In the genomic region with DNA sequence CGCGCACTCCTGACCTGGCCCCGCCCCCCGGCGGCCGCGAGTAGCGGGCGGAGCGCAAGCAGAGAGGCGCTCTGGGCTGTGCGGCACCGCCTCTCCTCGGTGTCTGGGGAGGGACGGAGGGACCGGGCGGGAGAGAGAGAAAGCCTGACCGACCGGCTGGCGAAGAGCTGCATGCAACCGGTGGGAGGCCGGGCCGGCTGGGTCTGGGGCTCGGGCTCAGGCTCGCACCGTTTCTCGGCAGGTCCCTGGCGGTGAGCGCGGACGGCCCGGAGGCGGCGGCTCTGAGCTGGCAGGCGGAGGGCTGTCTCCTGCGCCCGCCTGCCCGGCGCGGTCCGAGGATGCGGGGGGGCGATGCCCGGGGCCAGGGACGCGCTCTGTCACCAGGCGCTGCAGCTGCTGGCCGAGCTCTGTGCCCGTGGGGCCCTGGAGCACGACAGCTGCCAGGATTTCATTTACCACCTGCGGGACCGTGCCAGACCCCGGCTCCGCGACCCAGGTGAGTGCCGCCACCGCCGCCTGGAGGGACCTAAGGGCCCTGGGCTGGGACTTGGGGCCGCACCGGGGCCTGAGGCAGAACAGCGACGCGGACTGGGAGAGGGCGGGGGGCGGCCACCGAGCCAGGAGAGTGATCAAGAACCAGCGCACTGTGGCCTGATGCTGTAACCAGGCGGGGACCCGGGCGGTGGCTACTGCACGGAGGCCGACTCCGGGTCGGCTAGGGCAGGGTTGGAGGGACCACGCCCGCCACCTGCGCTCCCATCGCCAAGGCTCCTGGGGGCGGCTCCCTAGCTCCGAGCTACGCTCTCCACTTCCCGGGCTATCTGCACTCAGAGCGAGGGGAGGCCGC, we compare ENCODE assay signal across 8 cellular contexts. TPM values are rescaled to one million over a fixed set of nuclear protein-coding genes. Genes with fewer than 3 reads are reported as not detected.
A peak's percentile ranks its signal among the peaks of the same experiment; 100 is the strongest.
DNase-seq lines count a peak whose midpoint lies in the region; ATAC-seq, FAIRE-seq and TF ChIP-seq lines count a peak whose summit lies in the region.

A gene with protein sequence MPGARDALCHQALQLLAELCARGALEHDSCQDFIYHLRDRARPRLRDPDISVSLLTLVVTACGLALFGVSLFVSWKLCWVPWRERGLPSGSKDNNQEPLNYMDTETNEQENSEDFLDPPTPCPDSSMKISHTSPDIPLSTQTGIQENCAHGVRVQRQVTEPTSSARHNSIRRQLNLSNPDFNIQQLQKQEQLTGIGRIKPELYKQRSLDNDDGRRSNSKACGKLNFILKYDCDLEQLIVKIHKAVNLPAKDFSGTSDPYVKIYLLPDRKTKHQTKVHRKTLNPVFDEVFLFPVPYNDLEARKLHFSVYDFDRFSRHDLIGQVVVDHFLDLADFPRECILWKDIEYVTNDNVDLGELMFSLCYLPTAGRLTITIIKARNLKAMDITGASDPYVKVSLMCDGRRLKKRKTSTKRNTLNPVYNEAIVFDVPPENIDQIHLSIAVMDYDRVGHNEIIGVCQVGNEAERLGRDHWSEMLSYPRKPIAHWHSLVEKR (plus strand): TSS at position 69 of the 847 bp plus-strand sequence. CDS start 283 bp downstream, at position 352.

- no peaks in the 10 kb centered on the region for H3K36me3 Mint-ChIP-seq in T-cell

- H3K9me3 ChIP-seq in endothelial cell of umbilical vein (replicated peaks; ENCODE audit: control insufficient read depth, insufficient read depth, low read length) (no peaks in the 10 kb centered on the region), thoracic aorta (no peaks in the 10 kb centered on the region)

- no peak for TF ChIP-seq POLR2A in endothelial cell of umbilical vein (IDR thresholded peaks at IDR 0.05; ENCODE audit: low read depth, low read length)

- H3K4ac ChIP-seq in mesendoderm (ENCODE audit: low read depth, low read length), result no peak within 1 kb of the TSS

- H3K4me3 ChIP-seq in endothelial cell of umbilical vein (replicated peaks in 1 of 3; ENCODE audit: insufficient read depth in 1 of 3, low read depth in 1 of 3, low read length in 3 of 3) (peak within 1 kb of the TSS; percentile 1 to 50 (median 43)), mesendoderm (ENCODE audit: low read length) (peak within 1 kb of the TSS; percentile 29), thoracic aorta (peak within 1 kb of the TSS; percentile 70)

- H3K79me1 ChIP-seq in mesendoderm (ENCODE audit: low read length), result no peaks in the 10 kb centered on the region

- peak within 1 kb of the TSS; percentile 29 for H2AFZ ChIP-seq in endothelial cell of umbilical vein (ENCODE audit: low read depth, low read length)

- peak within 1 kb of the TSS; percentile 64 for H3K56ac ChIP-seq in mesendoderm (ENCODE audit: low read length)

- no CpG with 5 or more reads among the region's 84 CpGs for WGBS in mesendoderm (ENCODE audit: extremely low coverage, insufficient coverage, low lambda C conversion rate)

- H3K4me1 ChIP-seq in endothelial cell of umbilical vein (ENCODE audit: control insufficient read depth, extremely low read depth, insufficient read depth, low read length) (peaks cover 6% of the 10 kb centered on the region), mesendoderm (ENCODE audit: control insufficient read depth, low read depth, low read length) (no peaks in the 10 kb centered on the region), thoracic aorta (ENCODE audit: control insufficient read depth in 1 of 2, low read depth in 2 of 2) (peaks cover 5 to 14% of the 10 kb centered on the region in 2 donors)

- H3K23ac ChIP-seq in mesendoderm (ENCODE audit: low read length), result no peak within 1 kb of the TSS

- no peak within 1 kb of the TSS for H2BK15ac ChIP-seq in mesendoderm (replicated peaks; ENCODE audit: low read depth)

- H2BK120ac ChIP-seq in mesendoderm (ENCODE audit: low read depth, low read length), result no peak within 1 kb of the TSS

- no peak within 1 kb of the TSS for H3K18ac ChIP-seq in mesendoderm (ENCODE audit: low read length)

- TF ChIP-seq CTCF in GM10266 (IDR thresholded peaks at IDR 0.05; ENCODE audit: control insufficient read depth, insufficient read depth, low read depth, missing control alignments) (no peak), endothelial cell of umbilical vein (IDR thresholded peaks at IDR 0.05; ENCODE audit: extremely low read depth in 1 of 2, insufficient read depth in 1 of 2, low read depth in 1 of 2, low read length in 2 of 2) (no peak), thoracic aorta (IDR thresholded peaks at IDR 0.05) (no peak)

- H3K36me3 ChIP-seq in endothelial cell of umbilical vein (ENCODE audit: control insufficient read depth in 2 of 2, extremely low read depth in 1 of 2, insufficient read depth in 2 of 2, low read length in 2 of 2) (no peaks in the 10 kb centered on the region), mesendoderm (ENCODE audit: control insufficient read depth, insufficient read depth, low read length) (no peaks in the 10 kb centered on the region), thoracic aorta (no peaks in the 10 kb centered on the region)

- POLR2A ChIA-PET in T-cell (lab: Charles Lee), result interaction anchor here in 1 of 2 donors (0.6 kb wide), 1 partner anchor 9 kb away, joined by 3 read pairs; no protein-coding TSS in a partner anchor
- POLR2A ChIA-PET in endothelial cell of umbilical vein (lab: Charles Lee), result no interaction called here

- DNase-seq in GM10266 (ENCODE audit: extremely low spot score), result peak; percentile 55
- DNase-seq in T-cell, result no peak
- peak; percentile 42 for DNase-seq in endothelial cell of umbilical vein (ENCODE audit: low read depth, low spot score)
- peak; percentile 78 for DNase-seq in mesendoderm
- no peak for DNase-seq in thoracic aorta (ENCODE audit: low spot score)
- no peak for DNase-seq in NCI-H128 (lab: John Stamatoyannopoulos, UW; ENCODE audit: unreplicated experiment)

- no peaks in the 10 kb centered on the region for H3K9me1 ChIP-seq in endothelial cell of umbilical vein (replicated peaks; ENCODE audit: control insufficient read depth, extremely low read depth, insufficient read depth, low read length)

- peak within 1 kb of the TSS in 2 of 3 donors; percentile 39 to 63 for H3K4me3 Mint-ChIP-seq in T-cell

- dilution Hi-C loops in endothelial cell of umbilical vein (cut with MboI; ENCODE audit: extremely low pct_ligation_motif_present, low sequenced_read_pairs), result no loop called here

- no peak within 1 kb of the TSS for H3K27ac Mint-ChIP-seq in T-cell

- ATAC-seq in HG02642 (IDR thresholded peaks at IDR 0.05; ENCODE audit: poor library complexity, unreplicated experiment) (peak; percentile 80), T-cell (replicated peaks in 1 of 4) (peak in 1 of 4 experiments; percentile 41), thoracic aorta (ENCODE audit: insufficient number of reproducible peaks, low FRiP score, low read depth) (no peak), GM21447 (IDR thresholded peaks at IDR 0.05; ENCODE audit: unreplicated experiment) (no peak)

- no peak within 1 kb of the TSS for H3K27ac ChIP-seq in endothelial cell of umbilical vein (ENCODE audit: insufficient read depth, low read depth, low read length)
- H3K27ac ChIP-seq in mesendoderm (ENCODE audit: low read depth, low read length), result no peak within 1 kb of the TSS
- no peak within 1 kb of the TSS for H3K27ac ChIP-seq in thoracic aorta

- intact Hi-C loops in endothelial cell of umbilical vein (cut with micrococcal nuclease), result no loop called here

- peaks cover 21 to 46% of the 10 kb centered on the region in 2 experiments for H3K27me3 ChIP-seq in endothelial cell of umbilical vein (ENCODE audit: control insufficient read depth in 2 of 2, insufficient read depth in 2 of 2, low read length in 2 of 2)
- H3K27me3 ChIP-seq in mesendoderm (ENCODE audit: insufficient read depth, low read length, poor library complexity), result peaks cover 12% of the 10 kb centered on the region
- no peaks in the 10 kb centered on the region for H3K27me3 ChIP-seq in thoracic aorta (replicated peaks; ENCODE audit: insufficient read depth)

- H4K5ac ChIP-seq in mesendoderm (ENCODE audit: low read length), result no peak within 1 kb of the TSS

- H4K20me1 ChIP-seq in endothelial cell of umbilical vein (replicated peaks; ENCODE audit: control insufficient read depth, extremely low read depth, insufficient read depth, low read length), result no peaks in the 10 kb centered on the region

- peaks cover 2 to 7% (median 4%) of the 10 kb centered on the region in 3 donors for H3K4me1 Mint-ChIP-seq in T-cell

- CTCF ChIA-PET in T-cell (lab: Charles Lee), result no interaction called here
- CTCF ChIA-PET in endothelial cell of umbilical vein (lab: Charles Lee), result interaction anchor here (0.8 to 1.2 kb wide), 4 partner anchors 10 to 154 kb away, joined by 3 to 4 read pairs (median 3); no protein-coding TSS in a partner anchor

- H3K27me3 Mint-ChIP-seq in T-cell, result peaks cover 37 to 52% of the 10 kb centered on the region in 2 donors

- H3K79me2 ChIP-seq in endothelial cell of umbilical vein (ENCODE audit: control insufficient read depth, insufficient read depth, low read length) (no peaks in the 10 kb centered on the region), mesendoderm (ENCODE audit: control insufficient read depth, insufficient read depth, low read length) (no peaks in the 10 kb centered on the region)

- BruUV-seq in endothelial cell of umbilical vein (replicated peaks; lab: Mats Ljungman, UMichigan), result no TSS peak

- no peak within 1 kb of the TSS for H2BK5ac ChIP-seq in mesendoderm (ENCODE audit: low read length)

- no peak within 1 kb of the TSS for H3K9ac ChIP-seq in endothelial cell of umbilical vein (replicated peaks; ENCODE audit: extremely low read depth, insufficient read depth, low read length)
- H3K9ac ChIP-seq in mesendoderm (ENCODE audit: low read length), result peak within 1 kb of the TSS; percentile 49

- H3K4me2 ChIP-seq in endothelial cell of umbilical vein (ENCODE audit: insufficient read depth, low read length) (peak within 1 kb of the TSS; percentile 47), mesendoderm (ENCODE audit: low read length) (peak within 1 kb of the TSS; percentile 83)

- no peak within 1 kb of the TSS for H2AK5ac ChIP-seq in mesendoderm (ENCODE audit: low read length)

- peaks cover 0 to 4% (median 0%) of the 10 kb centered on the region in 3 donors for H3K9me3 Mint-ChIP-seq in T-cell

- H4K8ac ChIP-seq in mesendoderm (ENCODE audit: low read depth, low read length), result no peak within 1 kb of the TSS

- FAIRE-seq in endothelial cell of umbilical vein (lab: Jason Lieb, UNC), result no peak

TF ChIP-seq in endothelial cell of umbilical vein, 7 proteins besides CTCF, POLR2A, EP300 and RAD21 (continues in another document):
- TF ChIP-seq FOS (IDR thresholded peaks at IDR 0.05; ENCODE audit: borderline replicate concordance, insufficient read depth, low read length), result no peak

RNA-seq across cellular contexts. Expression of the gene that starts here (rescaled TPM):
- total RNA-seq in T-cell, result not detected
- 0.25 TPM in 1 of 2 replicates, not detected in the other for total RNA-seq in endothelial cell of umbilical vein
- 0.23 and 0.27 TPM in 2 replicates for polyA plus RNA-seq in endothelial cell of umbilical vein
- 0.27 and 0.30 TPM in 2 replicates for polyA plus RNA-seq in endothelial cell of umbilical vein (2011; cell fraction: cytosol; rRNA removed)
- 0.38 TPM in 2 replicates for polyA plus RNA-seq in endothelial cell of umbilical vein (2011; cell fraction: nucleus; rRNA removed)
- polyA plus RNA-seq in endothelial cell of umbilical vein (2012), result 0.12 and 0.21 TPM in 2 replicates
- 1.1 and 1.2 TPM in 2 replicates for polyA minus RNA-seq in endothelial cell of umbilical vein
- not detected for polyA minus RNA-seq in endothelial cell of umbilical vein (2011; cell fraction: cytosol; rRNA and poly(A)+ RNA removed)
- 0.48 and 0.72 TPM in 2 replicates for polyA minus RNA-seq in endothelial cell of umbilical vein (2011; cell fraction: nucleus; rRNA and poly(A)+ RNA removed)
- polyA plus RNA-seq in mesendoderm (2013, experiment 1 of 2), result 0.58 TPM
- 0.63 TPM for polyA plus RNA-seq in mesendoderm (2013, experiment 2 of 2)
- total RNA-seq in thoracic aorta, result not detected

Comparison
In these comparisons a context has a peak if more than half of its experiments do, and no peak if none do; other contexts are left out.
1. DNase-seq: peak in GM10266 (single experiment), endothelial cell of umbilical vein (single experiment) and mesendoderm (single experiment); none in T-cell (0 of 34), thoracic aorta (single experiment) and NCI-H128 (single experiment).
2. Peak in every context shown above with its lines, with median percentiles within 50 percentile points of each other: H3K4me3 ChIP-seq.